In the genomic region with DNA sequence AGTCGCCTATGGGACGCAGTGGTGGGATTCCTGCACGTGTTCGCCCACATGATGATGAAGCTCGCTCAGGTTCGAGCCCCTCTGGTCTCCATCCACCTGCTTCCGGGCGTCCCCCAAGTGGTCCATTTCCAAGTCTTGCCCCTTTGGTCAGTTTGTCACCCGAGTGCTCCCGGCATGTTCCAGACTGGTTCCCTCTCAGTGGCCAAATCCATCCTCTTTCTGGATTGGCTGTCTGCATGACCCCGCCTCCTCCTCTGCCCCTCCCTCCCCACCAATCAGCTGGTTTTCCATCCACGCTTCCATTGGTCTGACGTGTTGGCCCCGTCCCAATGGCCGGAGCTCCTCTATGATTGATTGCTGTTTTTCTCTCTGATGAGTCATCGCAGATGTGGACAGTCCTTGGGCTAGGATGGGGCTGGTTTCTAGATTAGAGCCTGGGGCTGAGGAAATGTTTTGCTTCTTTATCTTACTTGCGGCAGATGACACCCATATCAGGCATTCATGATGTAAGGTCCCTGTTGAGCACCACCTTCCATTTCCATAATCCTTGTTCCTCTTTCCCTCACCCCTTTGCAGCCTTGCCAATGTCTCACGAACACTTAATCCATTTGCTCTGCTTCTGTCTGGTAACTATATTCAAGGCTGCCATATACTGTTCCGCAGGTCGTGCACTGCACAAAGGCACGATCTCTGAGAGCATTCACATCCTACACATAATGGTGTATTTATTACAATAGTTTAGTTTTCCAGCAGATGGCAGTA, we compare ENCODE assay signal across 7 cellular contexts.
DNase-seq lines count a peak whose midpoint lies in the region; TF ChIP-seq lines count a peak whose summit lies in the region.

No MANE protein-coding gene starts in this region.

- H3K27me3 ChIP-seq in adrenal gland (no peaks in the 10 kb centered on the region), left ventricle myocardium inferior (ENCODE audit: low read depth) (peaks cover 13% of the 10 kb centered on the region)

- H3K36me3 ChIP-seq in adrenal gland (replicated peaks in 1 of 2) (no peaks in the 10 kb centered on the region), left ventricle myocardium inferior (no peaks in the 10 kb centered on the region)

- H3K27ac ChIP-seq in adrenal gland (peak overlapping the region in 4 of 5 donors; percentile 12 to 85 (median 58)), left ventricle myocardium inferior (replicated peaks) (no peak overlapping the region)

- intact Hi-C loops in adrenal gland (cut with DNase I) = loop anchor here in 1 of 2 donors (10.0 kb wide), 1 partner anchor 91 kb away; no protein-coding TSS in a partner anchor
- intact Hi-C loops in left ventricle myocardium inferior (cut with micrococcal nuclease) = no loop called here

- TF ChIP-seq POLR2A in adrenal gland (IDR thresholded peaks at IDR 0.05) = no peak

- peak; percentile 91 for DNase-seq in ELR (ENCODE audit: low read depth)
- peak; percentile 32 for DNase-seq in HFF-Myc (ENCODE audit: extremely low read depth, low read depth)
- peak; percentile 65 to 82 for DNase-seq in NOMO-1 (lab: John Stamatoyannopoulos, UW; ENCODE audit: unreplicated experiment in 2 of 2)
- DNase-seq in adrenal gland = peak; percentile 83 to 95 (median 93)
- peak; percentile 32 for DNase-seq in left ventricle myocardium inferior
- DNase-seq in retina = peak; percentile 21
- DNase-seq in T-helper 9 cell = no peak

- no peaks in the 10 kb centered on the region for H3K9me3 ChIP-seq in adrenal gland (replicated peaks in 1 of 3)
- no peaks in the 10 kb centered on the region for H3K9me3 ChIP-seq in left ventricle myocardium inferior (replicated peaks)

- 34 to 46% (median 39%) methylated on average over 13 to 21 of the region's 21 CpGs for WGBS in adrenal gland, 4 donors

- TF ChIP-seq CTCF in HFF-Myc (IDR thresholded peaks at IDR 0.05; ENCODE audit: low read depth, low read length, missing control alignments) = no peak
- TF ChIP-seq CTCF in adrenal gland (IDR thresholded peaks at IDR 0.05) = peak in 5 of 6 experiments; percentile 39 to 74 (median 60)
- peak; percentile 65 for TF ChIP-seq CTCF in left ventricle myocardium inferior (IDR thresholded peaks at IDR 0.05; ENCODE audit: borderline replicate concordance)

- H3K4me3 ChIP-seq in HFF-Myc (replicated peaks; ENCODE audit: low read depth, low read length) = no peak overlapping the region
- H3K4me3 ChIP-seq in adrenal gland = peak overlapping the region in 1 of 4 donors; percentile 2
- H3K4me3 ChIP-seq in left ventricle myocardium inferior = peak overlapping the region; percentile 33

- peaks cover 7 to 11% of the 10 kb centered on the region in 2 donors for H3K4me1 ChIP-seq in adrenal gland (replicated peaks in 1 of 2)
- peaks cover 11% of the 10 kb centered on the region for H3K4me1 ChIP-seq in left ventricle myocardium inferior
